ENCODE assay signal across 8 cellular contexts in genomic region chr9:68895741-68896478, GRCh38.
DNase-seq lines count a peak whose midpoint lies in the region; ATAC-seq, FAIRE-seq and TF ChIP-seq lines count a peak whose summit lies in the region.

No MANE protein-coding gene starts in this region.

- H3K27me3 ChIP-seq in hepatocyte: no peaks in the 10 kb centered on the region

- H3K4me3 ChIP-seq in Jurkat, Clone E6-1 (ENCODE audit: low read length): no peak overlapping the region; the same call in none of the 2 replicates
- no peak overlapping the region for H3K4me3 ChIP-seq in hepatocyte

- 71% methylated on average over 6 of the region's 6 CpGs for WGBS in hepatocyte (ENCODE audit: low lambda C conversion rate, missing lambda C conversion rate)

- DNase-seq in GM12892 (ENCODE audit: insufficient read length): no peak
- peak; percentile 64 for DNase-seq in Jurkat, Clone E6-1 (ENCODE audit: low read depth, low spot score)
- no peak for DNase-seq in hepatocyte (ENCODE audit: low spot score)
- no peak for DNase-seq in SHP77 treated with DMSO at 0.1 percent for 48 hours (lab: John Stamatoyannopoulos, UW)
- no peak for DNase-seq in NOMO-1 treated with dmso at 0.1 percent for 144 hours (lab: John Stamatoyannopoulos, UW; ENCODE audit: unreplicated experiment)
- DNase-seq in DMS79 treated with DMSO at 0.1 percent for 48 hours (lab: John Stamatoyannopoulos, UW): no peak

- H3K9me2 ChIP-seq in hepatocyte (replicated peaks; ENCODE audit: insufficient read depth): no peaks in the 10 kb centered on the region

- peak; percentile 81 for FAIRE-seq in GM12892 (lab: Jason Lieb, UNC)

- no peaks in the 10 kb centered on the region for H3K9me3 ChIP-seq in hepatocyte (ENCODE audit: low read depth)

- no peaks in the 10 kb centered on the region for H3K36me3 ChIP-seq in hepatocyte (replicated peaks; ENCODE audit: insufficient read depth, low read depth)

- no peak for TF ChIP-seq CTCF in hepatocyte (IDR thresholded peaks at IDR 0.05; ENCODE audit: poor library complexity)

- peak; percentile 82 for ATAC-seq in GM21526 (IDR thresholded peaks at IDR 0.05; ENCODE audit: low FRiP score, unreplicated experiment)
- no peak for ATAC-seq in SK-N-SH treated with all-trans-retinoic acid at 6 μM for 48 hours

- H2AFZ ChIP-seq in hepatocyte: peak overlapping the region; percentile 11

- H3K4me2 ChIP-seq in hepatocyte: peak overlapping the region; percentile 39

- peaks cover 4% of the 10 kb centered on the region for H3K4me1 ChIP-seq in hepatocyte (ENCODE audit: insufficient read depth)

- TF ChIP-seq POLR2A in GM12892 (IDR thresholded peaks at IDR 0.05; ENCODE audit: low read depth, low read length): no peak

- H4K20me1 ChIP-seq in hepatocyte (ENCODE audit: insufficient read depth, poor library complexity, severe bottlenecking): no peaks in the 10 kb centered on the region

- H3K27ac ChIP-seq in hepatocyte: peak overlapping the region; percentile 7

- H3K79me2 ChIP-seq in hepatocyte: no peaks in the 10 kb centered on the region

TF ChIP-seq in SK-N-SH treated with all-trans-retinoic acid at 6 μM for 48 hours, 23 proteins besides CTCF, POLR2A, EP300 and RAD21:
- TF ChIP-seq SNAI2 (CRISPR knock-in tag; IDR thresholded peaks at IDR 0.05) (no peak), ZNF70 (CRISPR knock-in tag; IDR thresholded peaks at IDR 0.05) (no peak), ISL1 (CRISPR knock-in tag; IDR thresholded peaks at IDR 0.05) (no peak), GLIS3 (CRISPR knock-in tag; IDR thresholded peaks at IDR 0.05) (no peak)
